Comparison of ENCODE assay signal across 31 cellular contexts in the genomic region with DNA sequence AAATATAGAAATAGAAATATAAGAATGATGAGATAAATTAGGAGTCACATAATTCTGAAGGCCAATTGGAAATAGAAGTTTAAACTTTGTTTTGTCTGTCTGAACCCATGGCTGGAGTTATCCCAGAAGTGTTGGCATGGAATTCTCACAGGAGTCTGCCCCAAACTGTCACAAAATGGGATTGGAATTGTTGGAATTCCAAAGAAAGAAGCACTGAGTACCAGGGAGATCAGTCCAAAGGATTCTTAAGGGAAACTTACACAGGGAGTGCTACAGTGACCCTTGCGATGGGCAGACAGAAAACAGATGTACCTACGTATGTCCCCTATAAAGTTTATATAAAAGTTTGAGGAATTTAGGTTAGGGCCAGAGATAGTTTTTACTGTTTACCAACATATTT.
"Had no signal": no experiment of that assay in that cellular context is flagged by ENCODE, and none has a peak within 500 bp of the region (broad histone marks: within the 10 kb centered on the region; RNA-seq: fewer than 3 reads in every experiment).

No MANE protein-coding gene starts in this region.

- H3K9me3 ChIP-seq: adrenal gland had no signal

- H3K36me3 ChIP-seq: adrenal gland, breast epithelium, cardiac muscle cell, esophagus muscularis mucosa, gastroesophageal sphincter, heart right ventricle had no signal

- H3K27ac Mint-ChIP-seq: activated CD8-positive, alpha-beta T cell treated with anti-CD3 and anti-CD28 coated beads for 36 hours; activated naive CD8-positive, alpha-beta T cell; activated T-helper 17 cell treated with anti-CD3 and anti-CD28 coated beads, Interleukin-2, amount 50 U/mL, for 72 hours; brain; dendritic cell treated with granulocyte-macrophage colony-stimulating factor and Interleukin-4, amounts not matched to agents 40 ng/mL and 50 ng/mL, for 4 days; effector memory CD8-positive, alpha-beta T cell had no signal

- ATAC-seq: activated CD8-positive, alpha-beta T cell treated with anti-CD3 and anti-CD28 coated beads for 36 hours; activated T-cell treated with anti-CD3 and anti-CD28 coated beads, Interleukin-2, amount 50 U/mL, for 4 hours; activated T-helper 17 cell treated with anti-CD3 and anti-CD28 coated beads, Interleukin-2, amount 50 U/mL, for 72 hours; effector memory CD8-positive, alpha-beta T cell; foreskin keratinocyte; gastroesophageal sphincter; heart right ventricle had no signal

- H3K4me3 Mint-ChIP-seq: activated CD8-positive, alpha-beta T cell treated with anti-CD3 and anti-CD28 coated beads for 36 hours; activated naive CD8-positive, alpha-beta T cell; activated T-cell treated with anti-CD3 and anti-CD28 coated beads, Interleukin-2, amount 50 U/mL, for 4 hours; activated T-helper 17 cell treated with anti-CD3 and anti-CD28 coated beads, Interleukin-2, amount 50 U/mL, for 72 hours; brain; dendritic cell treated with granulocyte-macrophage colony-stimulating factor and Interleukin-4, amounts not matched to agents 40 ng/mL and 50 ng/mL, for 4 days; effector memory CD8-positive, alpha-beta T cell had no signal

- H3K4me1 ChIP-seq: adrenal gland, breast epithelium, esophagus muscularis mucosa, foreskin keratinocyte, gastroesophageal sphincter, heart right ventricle had no signal

- H3K27me3 ChIP-seq: adrenal gland, breast epithelium, cardiac muscle cell, dorsolateral prefrontal cortex, esophagus muscularis mucosa, foreskin keratinocyte, gastroesophageal sphincter, heart right ventricle had no signal

- H3K4me3 ChIP-seq: adrenal gland, breast epithelium, cardiac muscle cell, coronary artery, dorsolateral prefrontal cortex, esophagus muscularis mucosa, gastroesophageal sphincter, heart right ventricle had no signal

- DNase-seq: activated CD4-positive, alpha-beta T cell treated with anti-CD3 and anti-CD28 coated beads for 1 hour; activated CD4-positive, alpha-beta T cell treated with anti-CD3 and anti-CD28 coated beads for 4 hours; activated CD4-positive, alpha-beta T cell treated with anti-CD3 and anti-CD28 coated beads, Interleukin-2, amount 50 U/mL, for 1 hour; activated CD4-positive, alpha-beta T cell treated with anti-CD3 and anti-CD28 coated beads, Interleukin-2, amount 50 U/mL, for 48 hours; activated CD8-positive, alpha-beta memory T cell treated with anti-CD3 and anti-CD28 coated beads for 24 hours; activated CD8-positive, alpha-beta T cell treated with anti-CD3 and anti-CD28 coated beads for 36 hours; activated effector memory CD4-positive, alpha-beta T cell treated with Interleukin-2 at 50 U/mL for 16 hours; activated gamma-delta T cell treated with Interleukin-2 at 50 U/mL for 16 hours; activated naive CD4-positive, alpha-beta T cell treated with anti-CD3 and anti-CD28 coated beads, Interleukin-2, amount 50 U/mL, for 16 hours; activated naive CD4-positive, alpha-beta T cell treated with Interleukin-2 at 50 U/mL for 16 hours; activated T-cell treated with anti-CD3 and anti-CD28 coated beads, Interleukin-2, amount 50 U/mL, for 4 hours; adrenal gland; amygdala; aorta; central memory CD4-positive, alpha-beta T cell; dorsolateral prefrontal cortex; effector CD4-positive, alpha-beta T cell; effector memory CD8-positive, alpha-beta T cell; erythroblast; foreskin keratinocyte; heart right ventricle; T-helper 2 cell had no signal

- H3K4me1 Mint-ChIP-seq: activated T-helper 17 cell treated with anti-CD3 and anti-CD28 coated beads, Interleukin-2, amount 50 U/mL, for 72 hours; brain had no signal

- H3K27ac ChIP-seq: adrenal gland, breast epithelium, cardiac muscle cell, coronary artery, dorsolateral prefrontal cortex, esophagus muscularis mucosa, foreskin keratinocyte, gastroesophageal sphincter, heart right ventricle had no signal

- H3K36me3 Mint-ChIP-seq: activated naive CD8-positive, alpha-beta T cell; brain had no signal

- H3K27me3 Mint-ChIP-seq: activated CD8-positive, alpha-beta T cell treated with anti-CD3 and anti-CD28 coated beads for 36 hours; activated naive CD8-positive, alpha-beta T cell; activated T-helper 17 cell treated with anti-CD3 and anti-CD28 coated beads, Interleukin-2, amount 50 U/mL, for 72 hours; brain; dendritic cell treated with granulocyte-macrophage colony-stimulating factor and Interleukin-4, amounts not matched to agents 40 ng/mL and 50 ng/mL, for 4 days; effector memory CD8-positive, alpha-beta T cell had no signal
